Comparison of ENCODE assay signal across 26 cellular contexts in the genomic region with DNA sequence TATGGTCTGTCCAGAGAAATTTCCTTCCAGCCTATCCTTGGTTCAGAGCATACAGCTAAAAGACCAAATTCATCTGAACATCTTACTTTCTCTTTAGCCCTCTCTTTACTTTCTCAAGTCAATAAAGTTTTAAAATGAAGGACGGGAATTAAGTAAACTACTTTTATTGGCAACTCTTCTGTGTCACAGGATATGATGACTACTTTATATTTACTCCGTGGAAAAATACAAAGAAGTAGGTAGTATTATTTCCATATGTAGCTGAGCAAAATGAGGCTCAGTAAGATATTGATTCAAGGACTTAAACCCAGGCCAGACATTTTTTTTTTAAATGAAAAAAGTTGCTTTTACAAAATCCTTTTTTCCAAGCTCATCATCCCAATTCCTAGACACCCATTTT.
"Had no signal": no experiment of that assay in that cellular context is flagged by ENCODE, and none has a peak within 500 bp of the region (broad histone marks: within the 10 kb centered on the region; RNA-seq: fewer than 3 reads in every experiment).

No MANE protein-coding gene starts in this region.

- ATAC-seq: activated CD8-positive, alpha-beta T cell treated with anti-CD3 and anti-CD28 coated beads, Interleukin-2, amount 10 ng/mL, durations not matched to agents 7 days and 5 days; body of pancreas had no signal

- H3K27ac ChIP-seq: body of pancreas, KMS-11, SJCRH30, SK-N-MC had no signal

- H3K27me3 ChIP-seq: body of pancreas, SJCRH30 had no signal

- H3K36me3 ChIP-seq: SJCRH30 had no signal

- FAIRE-seq: astrocyte, bronchial epithelial cell had no signal

- H3K4me3 ChIP-seq: body of pancreas, SJCRH30, SK-N-MC had no signal

- H3K4me1 ChIP-seq: body of pancreas, SJCRH30 had no signal

- H3K9me3 ChIP-seq: body of pancreas, SJCRH30 had no signal

- H3K4me2 ChIP-seq: KMS-11 had no signal

- H3K9ac ChIP-seq: KMS-11 had no signal

- DNase-seq: activated CD4-positive, alpha-beta T cell treated with anti-CD3 and anti-CD28 coated beads, Interleukin-2, amount 10 ng/mL, durations not matched to agents 24 days and 14 days; activated CD4-positive, alpha-beta T cell treated with anti-CD3 and anti-CD28 coated beads, Interleukin-2, amount 50 U/mL, for 4 hours; activated CD8-positive, alpha-beta T cell treated with anti-CD3 and anti-CD28 coated beads, Interleukin-2, amount 10 ng/mL, durations not matched to agents 7 days and 5 days; activated gamma-delta T cell; activated naive CD4-positive, alpha-beta T cell treated with Interleukin-2 at 50 U/mL for 16 hours; activated naive CD8-positive, alpha-beta T cell treated with anti-CD3 and anti-CD28 coated beads, Interleukin-2, amount 10 ng/mL, durations not matched to agents 7 days and 5 days; activated T-cell treated with anti-CD3 and anti-CD28 coated beads, Interleukin-2, amount 50 U/mL, for 24 hours; body of pancreas; caudate nucleus; MM.1S; MV-4-11; NCI-H1092; NCI-H1436 treated with DMSO at 0.1 percent for 48 hours; NCI-H1694 treated with DMSO at 0.1 percent for 48 hours; NCI-H2029; NCI-H345; NCI-H526; NCI-H748 treated with DMSO at 0.1 percent for 48 hours; NK-92 treated with Interleukin-12 subunit alpha and Interleukin-12 subunit beta, amount 100 ng/mL, for 24 hours; SHP77; SJCRH30; T1000 had no signal
